Comparison of ENCODE assay signal across 9 cellular contexts in the genomic region with DNA sequence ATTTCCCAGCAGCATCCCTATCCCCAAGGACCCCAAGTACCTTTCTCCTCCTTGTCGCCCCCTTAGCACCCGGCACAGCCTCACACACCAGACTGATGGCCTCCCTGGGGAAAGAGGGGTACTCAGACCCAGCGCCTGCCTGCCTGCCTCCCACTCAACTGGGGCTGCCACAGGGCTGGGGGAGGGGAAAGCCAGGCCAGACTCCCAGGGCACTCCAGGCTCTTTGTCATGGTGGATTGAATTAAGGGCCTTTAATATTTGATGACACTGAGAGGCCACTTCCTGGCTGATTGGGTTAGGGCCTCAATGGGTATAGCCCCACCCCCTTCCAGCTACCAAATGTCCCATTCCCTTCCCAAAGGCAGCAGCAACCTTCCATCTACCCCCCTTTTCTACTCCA. TPM values are rescaled to one million over a fixed set of nuclear protein-coding genes. Genes with fewer than 3 reads are reported as not detected.
DNase-seq lines count a peak whose midpoint lies in the region; ATAC-seq and TF ChIP-seq lines count a peak whose summit lies in the region.
"Had no signal": no experiment of that assay in that cellular context is flagged by ENCODE, and none has a peak within 500 bp of the region (broad histone marks: within the 10 kb centered on the region; RNA-seq: fewer than 3 reads in every experiment).

No MANE protein-coding gene starts in this region.

- no peak overlapping the region for H3K4me3 Mint-ChIP-seq in CD14-positive monocyte

- H3K56ac ChIP-seq in mesendoderm (ENCODE audit: low read length): peak overlapping the region; percentile 87

- peak overlapping the region; percentile 94 for H3K4me2 ChIP-seq in mammary epithelial cell (ENCODE audit: insufficient read depth, low read depth, low read length)
- H3K4me2 ChIP-seq in mesendoderm (ENCODE audit: low read length): peak overlapping the region; percentile 73

- H2AK5ac ChIP-seq in mesendoderm (ENCODE audit: low read length): no peak overlapping the region

- no peaks in the 10 kb centered on the region for H4K20me1 ChIP-seq in mammary epithelial cell (ENCODE audit: insufficient read depth, low read length)

- H3K4me3 ChIP-seq in right atrium auricular region (no peak overlapping the region), mammary epithelial cell (replicated peaks in 1 of 3; ENCODE audit: insufficient read depth in 1 of 3, low read depth in 2 of 3, low read length in 3 of 3) (peak overlapping the region; percentile 50 to 69 (median 66)), mesendoderm (ENCODE audit: low read length) (peak overlapping the region; percentile 79), uterus (no peak overlapping the region)

- H2AFZ ChIP-seq in mammary epithelial cell (ENCODE audit: low read depth, low read length): no peak overlapping the region

- no CpG with 5 or more reads among the region's 3 CpGs for whole genome bisulfite sequencing in mammary epithelial cell (ENCODE audit: low coverage, missing lambda C conversion rate)
- WGBS in mesendoderm (ENCODE audit: extremely low coverage, insufficient coverage, low lambda C conversion rate): no CpG with 5 or more reads among the region's 3 CpGs

- intact Hi-C loops in cardiac septum (cut with DNase I) (no loop called here), mammary epithelial cell (cut with micrococcal nuclease) (no loop called here), uterus (cut with DNase I; ENCODE audit: low total_unique reads) (no loop called here), CD14-positive monocyte (cut with micrococcal nuclease) (no loop called here)

- dilution Hi-C loops in mammary epithelial cell (cut with HindIII; ENCODE audit: low sequenced_read_pairs): no loop called here

- CTCF ChIA-PET in mammary epithelial cell (lab: Charles Lee; ENCODE audit: low non-redundant PET): no interaction called here

- H3K27ac ChIP-seq in right atrium auricular region (peak overlapping the region; percentile 99), mammary epithelial cell (ENCODE audit: insufficient read depth, low read depth, low read length) (peak overlapping the region; percentile 98), mesendoderm (ENCODE audit: low read depth, low read length) (no peak overlapping the region), uterus (peak overlapping the region; percentile 99)

- ATAC-seq in GM19035 (IDR thresholded peaks at IDR 0.05; ENCODE audit: unreplicated experiment): no peak

- H3K23ac ChIP-seq in mesendoderm (ENCODE audit: low read length): no peak overlapping the region

- H4K5ac ChIP-seq in mesendoderm (ENCODE audit: low read length): no peak overlapping the region

- no peak overlapping the region for H3K18ac ChIP-seq in mesendoderm (ENCODE audit: low read length)

- H3K9me3 ChIP-seq in right atrium auricular region: no peaks in the 10 kb centered on the region
- no peaks in the 10 kb centered on the region for H3K9me3 ChIP-seq in mammary epithelial cell (replicated peaks; ENCODE audit: insufficient read depth, low read length)
- no peaks in the 10 kb centered on the region for H3K9me3 ChIP-seq in uterus

- TF ChIP-seq CTCF in right atrium auricular region (IDR thresholded peaks at IDR 0.05) (no peak), mammary epithelial cell (conservative IDR thresholded peaks at IDR 0.05 in 1 of 2, IDR thresholded peaks at IDR 0.05 in 1 of 2; ENCODE audit: extremely low read depth in 1 of 2, insufficient read depth in 1 of 2, low read depth in 1 of 2, low read length in 2 of 2) (no peak), uterus (IDR thresholded peaks at IDR 0.05) (no peak), CD14-positive monocyte (IDR thresholded peaks at IDR 0.05) (no peak)

- H2BK5ac ChIP-seq in mesendoderm (ENCODE audit: low read length): no peak overlapping the region

- H3K4ac ChIP-seq in mesendoderm (ENCODE audit: low read depth, low read length): no peak overlapping the region

- H3K27ac Mint-ChIP-seq in CD14-positive monocyte: peak overlapping the region in 2 of 7 donors; percentile 58 to 63

- no peak overlapping the region for H2BK120ac ChIP-seq in mesendoderm (ENCODE audit: low read depth, low read length)

- peaks cover 34% of the 10 kb centered on the region for H3K4me1 Mint-ChIP-seq in CD14-positive monocyte

- H3K36me3 ChIP-seq in right atrium auricular region (peaks cover 48% of the 10 kb centered on the region), mammary epithelial cell (ENCODE audit: insufficient read depth, low read length) (peaks cover 29% of the 10 kb centered on the region), mesendoderm (ENCODE audit: control insufficient read depth, insufficient read depth, low read length) (peaks cover 21% of the 10 kb centered on the region), uterus (no peaks in the 10 kb centered on the region)

- peaks cover 0 to 7% (median 0%) of the 10 kb centered on the region in 3 donors for H3K27me3 Mint-ChIP-seq in CD14-positive monocyte (ENCODE audit: low read depth in 3 of 3)

- H3K27me3 ChIP-seq in right atrium auricular region: no peaks in the 10 kb centered on the region
- no peaks in the 10 kb centered on the region for H3K27me3 ChIP-seq in mammary epithelial cell (ENCODE audit: insufficient read depth, low read length)
- no peaks in the 10 kb centered on the region for H3K27me3 ChIP-seq in mesendoderm (ENCODE audit: insufficient read depth, low read length, poor library complexity)
- H3K27me3 ChIP-seq in uterus: no peaks in the 10 kb centered on the region

- H3K36me3 Mint-ChIP-seq in CD14-positive monocyte: peaks cover 61 to 76% of the 10 kb centered on the region in 2 donors

- peaks cover 0 to 63% of the 10 kb centered on the region in 2 donors for H3K4me1 ChIP-seq in right atrium auricular region
- peaks cover 43% of the 10 kb centered on the region for H3K4me1 ChIP-seq in mammary epithelial cell (ENCODE audit: insufficient read depth, low read length)
- peaks cover 6% of the 10 kb centered on the region for H3K4me1 ChIP-seq in mesendoderm (ENCODE audit: control insufficient read depth, low read depth, low read length)
- H3K4me1 ChIP-seq in uterus: peaks cover 3 to 8% of the 10 kb centered on the region in 2 donors

- no peak for TF ChIP-seq POLR2A in uterus (IDR thresholded peaks at IDR 0.05)

- peaks cover 69% of the 10 kb centered on the region for H3K79me2 ChIP-seq in mammary epithelial cell (ENCODE audit: insufficient read depth, low read length)
- peaks cover 37% of the 10 kb centered on the region for H3K79me2 ChIP-seq in mesendoderm (ENCODE audit: control insufficient read depth, insufficient read depth, low read length)

- in situ Hi-C loops in mammary epithelial cell (cut with MboI; ENCODE audit: low sequenced_read_pairs in 2 of 2): loop anchor here (5.0 to 10.0 kb wide), 2 partner anchors 46 to 94 kb away; partner anchors contain the start of gene EFNA4 (in 1 of the 2)

- BruUV-seq in mammary epithelial cell (replicated peaks; lab: Mats Ljungman, UMichigan): no TSS peak

- H4K8ac ChIP-seq in mesendoderm (ENCODE audit: low read depth, low read length): no peak overlapping the region

- no peaks in the 10 kb centered on the region for H3K9me3 Mint-ChIP-seq in CD14-positive monocyte

- H3K9ac ChIP-seq in mammary epithelial cell (ENCODE audit: insufficient read depth, low read length) (peak overlapping the region; percentile 76), mesendoderm (ENCODE audit: low read length) (peak overlapping the region; percentile 95)

- peaks cover 26% of the 10 kb centered on the region for H3K79me1 ChIP-seq in mesendoderm (ENCODE audit: low read length)

- DNase-seq in right atrium auricular region (ENCODE audit: low spot score): no peak
- DNase-seq in cardiac septum (ENCODE audit: low spot score): no peak
- no peak for DNase-seq in mammary epithelial cell
- peak; percentile 29 for DNase-seq in mesendoderm
- DNase-seq in uterus: no peak
- DNase-seq in dermis blood vessel endothelial cell: no peak
- no peak for DNase-seq in CD14-positive monocyte (ENCODE audit: low spot score)
- DNase-seq: KG1 had no signal

- H2BK15ac ChIP-seq in mesendoderm (replicated peaks; ENCODE audit: low read depth): no peak overlapping the region

RNA-seq across cellular contexts. Expression of gene SHC1, which starts 1.8 kb away (rescaled TPM):
- total RNA-seq in right atrium auricular region (10 to 100 TPM; 69.5 to 80.5 TPM), cardiac septum (70.5 TPM), mammary epithelial cell (100 to 1,000 TPM; 492 to 589 TPM), uterus (100 to 1,000 TPM in 2 of 4 donors, 10 to 100 TPM in 2; 93.5 to 149 (median 101) TPM), dermis blood vessel endothelial cell (337 and 534 TPM in 2 replicates)
- polyA plus RNA-seq in mammary epithelial cell (464 TPM), CD14-positive monocyte (10 to 100 TPM; 26.7 to 31.5 TPM)
- polyA minus RNA-seq in mammary epithelial cell: 409 TPM
- 191 TPM for polyA plus RNA-seq in mesendoderm (2013, experiment 1 of 2)
- polyA plus RNA-seq in mesendoderm (2013, experiment 2 of 2): 190 TPM

RNA-seq across cellular contexts. Expression of gene CKS1B, which starts 5.8 kb away (rescaled TPM):
- 10 to 100 TPM; 20.0 to 23.8 TPM for total RNA-seq in right atrium auricular region
- total RNA-seq in cardiac septum: 16.0 TPM
- total RNA-seq in mammary epithelial cell: 10 to 100 TPM; 44.2 to 95.6 TPM
- polyA plus RNA-seq in mammary epithelial cell: 282 TPM
- 66.1 TPM for polyA minus RNA-seq in mammary epithelial cell
- polyA plus RNA-seq in mesendoderm (2013, experiment 1 of 2): 618 TPM
- polyA plus RNA-seq in mesendoderm (2013, experiment 2 of 2): 617 TPM
- 10 to 100 TPM; 14.1 to 52.7 (median 22.8) TPM for total RNA-seq in uterus
- 49.0 and 89.3 TPM in 2 replicates for total RNA-seq in dermis blood vessel endothelial cell
- 10 to 100 TPM; 18.0 to 22.6 TPM for polyA plus RNA-seq in CD14-positive monocyte

RNA-seq across cellular contexts. Expression of gene PYGO2, which starts 7.1 kb away (rescaled TPM):
- 10 to 100 TPM; 13.9 to 18.4 TPM for total RNA-seq in right atrium auricular region
- 16.9 TPM for total RNA-seq in cardiac septum
- total RNA-seq in mammary epithelial cell: 10 to 100 TPM; 12.3 to 24.4 TPM
- polyA plus RNA-seq in mammary epithelial cell: 14.3 TPM
- 29.0 TPM for polyA minus RNA-seq in mammary epithelial cell
- 20.1 TPM for polyA plus RNA-seq in mesendoderm (2013, experiment 1 of 2)
- polyA plus RNA-seq in mesendoderm (2013, experiment 2 of 2): 18.8 TPM
- total RNA-seq in uterus: 10 to 100 TPM in 3 of 4 donors, 1 to 10 TPM in 1; 10.0 to 36.4 (median 15.9) TPM
- total RNA-seq in dermis blood vessel endothelial cell: 7.1 and 10.0 TPM in 2 replicates
- polyA plus RNA-seq in CD14-positive monocyte: 10 to 100 TPM in 1 of 2 donors, 1 to 10 TPM in 1; 8.2 to 12.0 TPM

RNA-seq across cellular contexts. Expression of gene PBXIP1, which starts 12.8 kb away (rescaled TPM):
- 100 to 1,000 TPM in 1 of 2 donors, 10 to 100 TPM in 1; 81.4 to 101 TPM for total RNA-seq in right atrium auricular region
- total RNA-seq in cardiac septum: 49.1 TPM
- total RNA-seq in mammary epithelial cell: 10 to 100 TPM; 17.7 to 52.0 TPM
- 11.0 TPM for polyA plus RNA-seq in mammary epithelial cell
- 26.3 TPM for polyA minus RNA-seq in mammary epithelial cell
- polyA plus RNA-seq in mesendoderm (2013, experiment 1 of 2): 6.7 TPM
- 6.1 TPM for polyA plus RNA-seq in mesendoderm (2013, experiment 2 of 2)
- total RNA-seq in uterus: 100 to 1,000 TPM in 1 of 4 donors, 10 to 100 TPM in 3; 34.4 to 151 (median 88.6) TPM
- 110 and 126 TPM in 2 replicates for total RNA-seq in dermis blood vessel endothelial cell
- 10 to 100 TPM; 23.1 to 24.0 TPM for polyA plus RNA-seq in CD14-positive monocyte

RNA-seq across cellular contexts. Expression of gene FLAD1, which starts 14.4 kb away (rescaled TPM):
- total RNA-seq in right atrium auricular region (10 to 100 TPM; 19.5 to 24.8 TPM), cardiac septum (22.2 TPM), mammary epithelial cell (10 to 100 TPM; 46.4 to 58.5 TPM), uterus (10 to 100 TPM; 12.6 to 33.8 (median 20.7) TPM), dermis blood vessel endothelial cell (17.8 and 27.1 TPM in 2 replicates)
- polyA plus RNA-seq in mammary epithelial cell (54.2 TPM), CD14-positive monocyte (10 to 100 TPM; 31.5 to 35.1 TPM)
- polyA minus RNA-seq in mammary epithelial cell: 43.1 TPM
- polyA plus RNA-seq in mesendoderm (2013, experiment 1 of 2): 74.3 TPM
- polyA plus RNA-seq in mesendoderm (2013, experiment 2 of 2): 74.9 TPM

Comparison
In these comparisons a context has a peak if more than half of its experiments do, and no peak if none do; other contexts are left out.
1. H3K4me3 ChIP-seq: peak in mammary epithelial cell (3 of 3) and mesendoderm (single experiment); none in right atrium auricular region (0 of 2) and uterus (0 of 2).